In genomic region chrX:48894891-48895290, GRCh38 we compare ENCODE assay signal across 24 cellular contexts. TPM values are rescaled to one million over a fixed set of nuclear protein-coding genes. Genes with fewer than 3 reads are reported as not detected.
A peak's percentile ranks its signal among the peaks of the same experiment; 100 is the strongest.
DNase-seq lines count a peak whose midpoint lies in the region; ATAC-seq, FAIRE-seq and TF ChIP-seq lines count a peak whose summit lies in the region.
"Had no signal": no experiment of that assay in that cellular context is flagged by ENCODE, and none has a peak within 500 bp of the region (broad histone marks: within the 10 kb centered on the region; RNA-seq: fewer than 3 reads in every experiment).

No MANE protein-coding gene starts in this region.

- no peak overlapping the region for H4K5ac ChIP-seq in H1 (ENCODE audit: insufficient read length, low read depth, low read length)

- peaks cover 3% of the 10 kb centered on the region for H3K36me3 Mint-ChIP-seq in activated CD8-positive, alpha-beta memory T cell treated with anti-CD3 and anti-CD28 coated beads, Interleukin-2, amount 10 ng/mL, durations not matched to agents 7 days and 5 days

- peak overlapping the region; percentile 18; the same call in 1 of the 2 replicates for H4K8ac ChIP-seq in H1 (ENCODE audit: extremely low read depth, insufficient read depth, low read length)

- no CpG with 5 or more reads among the region's 6 CpGs for WGBS in H1 (ENCODE audit: extremely low coverage in 1 of 2, insufficient coverage in 1 of 2, insufficient read length in 1 of 2, insufficient replicate concordance in 2 of 2, low coverage in 1 of 2, low lambda C conversion rate in 2 of 2, missing lambda C conversion rate in 1 of 2), 2 experiments

- CTCF ChIA-PET in activated CD8-positive, alpha-beta memory T cell treated with anti-CD3 and anti-CD28 coated beads, Interleukin-2, amount 10 ng/mL, durations not matched to agents 7 days and 5 days (lab: Charles Lee) = interaction anchor here (1.0 kb wide), 1 partner anchor 43 kb away, joined by 4 read pairs; no protein-coding TSS in a partner anchor
- CTCF ChIA-PET in H1 (lab: Charles Lee; ENCODE audit: partially characterized antibody) = no interaction called here

- ATAC-seq in activated CD8-positive, alpha-beta memory T cell treated with anti-CD3 and anti-CD28 coated beads, Interleukin-2, amount 10 ng/mL, durations not matched to agents 7 days and 5 days = no peak
- ATAC-seq in GM19035 (IDR thresholded peaks at IDR 0.05; ENCODE audit: unreplicated experiment) = no peak
- ATAC-seq: body of pancreas had no signal

- no peak for FAIRE-seq in H1 (lab: Jason Lieb, UNC)
- FAIRE-seq: colon, small intestine had no signal

- no peak overlapping the region for H2BK15ac ChIP-seq in H1 (ENCODE audit: low read length)

- H3K4me3 ChIP-seq in H7 (ENCODE audit: insufficient read depth, low read depth, low read length) = no peak overlapping the region
- no peak overlapping the region for H3K4me3 ChIP-seq in H1 (ENCODE audit: extremely low read depth in 1 of 4, insufficient read depth in 2 of 4, low read depth in 3 of 4, low read length in 4 of 4)
- no peak overlapping the region for H3K4me3 ChIP-seq in osteoblast (ENCODE audit: insufficient read depth, low read length)
- H3K4me3 ChIP-seq: body of pancreas, SJSA1, uterus had no signal

- H2AK5ac ChIP-seq in H1 (ENCODE audit: low read depth, low read length) = no peak overlapping the region

- no peak overlapping the region for H3K23ac ChIP-seq in H1 (ENCODE audit: insufficient read length)

- no peak overlapping the region for H3K9ac ChIP-seq in H1 (replicated peaks in 1 of 4; ENCODE audit: extremely low read depth in 1 of 4, low read depth in 3 of 4, low read length in 3 of 4)

- TF ChIP-seq POLR2A in H1 (IDR thresholded peaks at IDR 0.05; ENCODE audit: control extremely low read depth in 1 of 2, low read depth in 2 of 2, low read length in 2 of 2) = no peak

- H3K27me3 ChIP-seq in H7 (ENCODE audit: control insufficient read depth, insufficient read depth, low read length) = no peaks in the 10 kb centered on the region
- H3K27me3 ChIP-seq in H1 (replicated peaks in 1 of 4; ENCODE audit: control insufficient read depth in 3 of 4, extremely low read depth in 1 of 4, insufficient read depth in 3 of 4, low read length in 3 of 4) = no peaks in the 10 kb centered on the region
- no peaks in the 10 kb centered on the region for H3K27me3 ChIP-seq in osteoblast (ENCODE audit: insufficient read depth, low read length)
- H3K27me3 ChIP-seq: body of pancreas, SJSA1, uterus had no signal

- no peaks in the 10 kb centered on the region for H3K9me3 Mint-ChIP-seq in activated CD8-positive, alpha-beta memory T cell treated with anti-CD3 and anti-CD28 coated beads, Interleukin-2, amount 10 ng/mL, durations not matched to agents 7 days and 5 days (ENCODE audit: low read depth)
- H3K9me3 Mint-ChIP-seq: activated naive CD8-positive, alpha-beta T cell treated with anti-CD3 and anti-CD28 coated beads, Interleukin-2, amount 10 ng/mL, durations not matched to agents 7 days and 5 days had no signal

- H3K4me1 Mint-ChIP-seq in activated CD8-positive, alpha-beta memory T cell treated with anti-CD3 and anti-CD28 coated beads, Interleukin-2, amount 10 ng/mL, durations not matched to agents 7 days and 5 days = peaks cover 36% of the 10 kb centered on the region

- H3K56ac ChIP-seq in H1 (replicated peaks; ENCODE audit: insufficient read length, low read depth, low read length) = no peak overlapping the region

- H3K27ac ChIP-seq in H1 (ENCODE audit: low read depth, low read length) = no peak overlapping the region
- no peak overlapping the region for H3K27ac ChIP-seq in osteoblast (ENCODE audit: low read depth, low read length)
- H3K27ac ChIP-seq: body of pancreas, SJSA1, uterus had no signal

- H3K14ac ChIP-seq in H1 (ENCODE audit: insufficient read length) = no peak overlapping the region

- peak overlapping the region; percentile 54 for H3K27ac Mint-ChIP-seq in activated CD8-positive, alpha-beta memory T cell treated with anti-CD3 and anti-CD28 coated beads, Interleukin-2, amount 10 ng/mL, durations not matched to agents 7 days and 5 days
- H3K27ac Mint-ChIP-seq: activated naive CD8-positive, alpha-beta T cell treated with anti-CD3 and anti-CD28 coated beads, Interleukin-2, amount 10 ng/mL, durations not matched to agents 7 days and 5 days had no signal

- H3K4me1 ChIP-seq in H1 (replicated peaks in 1 of 4; ENCODE audit: control insufficient read depth in 3 of 4, insufficient read depth in 4 of 4, low read length in 3 of 4) = peaks cover 2 to 4% (median 3%) of the 10 kb centered on the region in 4 experiments; a peak in 3 of 7 replicates
- H3K4me1 ChIP-seq in osteoblast (ENCODE audit: insufficient read depth, low read length) = peaks cover 14% of the 10 kb centered on the region
- H3K4me1 ChIP-seq: uterus had no signal

- no peak overlapping the region for H2BK12ac ChIP-seq in H1 (ENCODE audit: low read depth, low read length)

- H2AFZ ChIP-seq in H1 (ENCODE audit: low read length) (no peak overlapping the region), osteoblast (ENCODE audit: low read length) (no peak overlapping the region)

- H3K4me2 ChIP-seq in H1 (ENCODE audit: insufficient read depth in 1 of 2, low read depth in 2 of 2, low read length in 2 of 2) = no peak overlapping the region
- no peak overlapping the region for H3K4me2 ChIP-seq in osteoblast (ENCODE audit: insufficient read depth, low read length)

- H3K27me3 Mint-ChIP-seq in activated CD8-positive, alpha-beta memory T cell treated with anti-CD3 and anti-CD28 coated beads, Interleukin-2, amount 10 ng/mL, durations not matched to agents 7 days and 5 days = no peaks in the 10 kb centered on the region

- H2BK120ac ChIP-seq in H1 (replicated peaks; ENCODE audit: low read depth, low read length) = no peak overlapping the region

- no peak overlapping the region for H4K91ac ChIP-seq in H1 (replicated peaks; ENCODE audit: insufficient read length, low read length)

- TF ChIP-seq RAD21 in H1 (IDR thresholded peaks at IDR 0.05 in 1 of 2, conservative IDR thresholded peaks at IDR 0.05 in 1 of 2; ENCODE audit: low read depth in 2 of 2, low read length in 2 of 2) = no peak

- POLR2A ChIA-PET in H1 (lab: Charles Lee; ENCODE audit: partially characterized antibody) = interaction anchor here (1.0 kb wide), 1 partner anchor 10 kb away, joined by 3 read pairs; no protein-coding TSS in a partner anchor

- peaks cover 1% of the 10 kb centered on the region for H3K36me3 ChIP-seq in H7 (replicated peaks; ENCODE audit: control insufficient read depth, insufficient read depth, low read length)
- H3K36me3 ChIP-seq in H1 (ENCODE audit: control insufficient read depth in 2 of 4, insufficient read depth in 4 of 4, low read length in 3 of 4) = peaks cover 0 to 13% (median 3%) of the 10 kb centered on the region in 4 experiments; a peak in 3 of 8 replicates
- H3K36me3 ChIP-seq in osteoblast (ENCODE audit: insufficient read depth, low read length) = peaks cover 3% of the 10 kb centered on the region
- H3K36me3 ChIP-seq: uterus had no signal

- H2BK20ac ChIP-seq in H1 (ENCODE audit: low read length) = no peak overlapping the region

- no peaks in the 10 kb centered on the region; the same call in 1 of the 2 replicates for H3K79me1 ChIP-seq in H1 (ENCODE audit: low read depth, low read length)

- H3K4me3 Mint-ChIP-seq in activated CD8-positive, alpha-beta memory T cell treated with anti-CD3 and anti-CD28 coated beads, Interleukin-2, amount 10 ng/mL, durations not matched to agents 7 days and 5 days = peak overlapping the region; percentile 23
- H3K4me3 Mint-ChIP-seq: CD14-positive monocyte had no signal

- DNase-seq in activated CD8-positive, alpha-beta memory T cell treated with anti-CD3 and anti-CD28 coated beads, Interleukin-2, amount 10 ng/mL, durations not matched to agents 7 days and 5 days = no peak
- no peak for DNase-seq in activated CD8-positive, alpha-beta memory T cell treated with anti-CD3 and anti-CD28 coated beads, Interleukin-2, amount 50 U/mL, for 4 hours
- DNase-seq in H7 = peak; percentile 9
- DNase-seq in H1 (ENCODE audit: low read depth in 1 of 2, low spot score in 2 of 2) = no peak
- DNase-seq in osteoblast (ENCODE audit: insufficient read length, low spot score, missing footprints) = peak; percentile 35
- DNase-seq in mucosa of gallbladder (ENCODE audit: low spot score) = no peak
- DNase-seq in GM20000 (ENCODE audit: low spot score) = no peak
- DNase-seq: activated CD4-positive, alpha-beta T cell treated with anti-CD3 and anti-CD28 coated beads for 4 hours; activated naive CD8-positive, alpha-beta T cell treated with anti-CD3 and anti-CD28 coated beads, Interleukin-2, amount 10 ng/mL, durations not matched to agents 7 days and 5 days; body of pancreas; effector CD8-positive, alpha-beta T cell; erythroblast; NCI-H2081 treated with DMSO at 0.1 percent for 48 hours; NCI-H774; retina; small intestine; stimulated activated CD4-positive, alpha-beta T cell treated with anti-CD3 and anti-CD28 coated beads, Interleukin-2, amount 100 ng/mL, for 24 hours; substantia nigra; uterus had no signal

- H3K18ac ChIP-seq in H1 (ENCODE audit: extremely low read depth, low read length) = no peak overlapping the region

- TF ChIP-seq EP300 in H1 (IDR thresholded peaks at IDR 0.05; ENCODE audit: borderline replicate concordance in 1 of 2, low read depth in 2 of 2, low read length in 2 of 2) = no peak

- peaks cover 10% of the 10 kb centered on the region for H3K23me2 ChIP-seq in H1 (ENCODE audit: low read depth, low read length)

- TF ChIP-seq CTCF in H1 (IDR thresholded peaks at IDR 0.05; ENCODE audit: control extremely low read depth in 1 of 3, insufficient read depth in 1 of 3, low read depth in 1 of 3, low read length in 3 of 3) (no peak), osteoblast (IDR thresholded peaks at IDR 0.05; ENCODE audit: extremely low read depth, low read depth, low read length) (no peak), GM20000 (IDR thresholded peaks at IDR 0.05; ENCODE audit: extremely low read depth, missing control alignments) (no peak)

- H2BK5ac ChIP-seq in H1 (ENCODE audit: low read depth, low read length) = no peak overlapping the region

- no peak overlapping the region for H3K4ac ChIP-seq in H1 (replicated peaks; ENCODE audit: insufficient read length, low read depth, low read length)

- H3K79me2 ChIP-seq in H1 (ENCODE audit: control insufficient read depth in 1 of 2, insufficient read depth in 2 of 2, low read length in 2 of 2) (peaks cover 0 to 24% of the 10 kb centered on the region in 2 experiments; a peak in 2 of 4 replicates), osteoblast (ENCODE audit: insufficient read depth, low read length) (peaks cover 29% of the 10 kb centered on the region)

- H3K9me3 ChIP-seq in H1 (ENCODE audit: insufficient read depth in 2 of 2, low read depth in 1 of 2, low read length in 1 of 2) = no peaks in the 10 kb centered on the region
- no peaks in the 10 kb centered on the region for H3K9me3 ChIP-seq in osteoblast (ENCODE audit: low read depth, low read length)
- H3K9me3 ChIP-seq: body of pancreas, SJSA1, uterus had no signal

- peaks cover 7 to 8% of the 10 kb centered on the region in 2 experiments for H4K20me1 ChIP-seq in H1 (replicated peaks in 1 of 2; ENCODE audit: control insufficient read depth in 1 of 2, insufficient read depth in 2 of 2, low read length in 2 of 2)
- no peaks in the 10 kb centered on the region for H4K20me1 ChIP-seq in osteoblast (ENCODE audit: insufficient read depth, low read length)

RNA-seq across cellular contexts. Expression of gene TIMM17B, which starts 2.7 kb away (rescaled TPM):
- total RNA-seq in activated CD8-positive, alpha-beta memory T cell treated with anti-CD3 and anti-CD28 coated beads, Interleukin-2, amount 10 ng/mL, durations not matched to agents 7 days and 5 days = 10 to 100 TPM; 52.9 to 53.2 TPM
- 129 and 157 TPM in 2 replicates for total RNA-seq in H7 (2014; rRNA removed; shearing (Covaris generic))
- 77.8 and 82.4 TPM in 2 replicates for total RNA-seq in H1 (2021; fragmentation: NEBNext Ultra II Directional; extraction: Animal tissue kit (Norgen Biotek cat#: 25700))
- 246 and 284 TPM in 2 replicates for polyA plus RNA-seq in H1 (2011; rRNA removed)
- polyA plus RNA-seq in H1 (2011; cell fraction: cytosol; rRNA removed) = 162 TPM
- polyA plus RNA-seq in H1 (2011; cell fraction: nucleus; rRNA removed) = 151 TPM
- 68.1 to 113 TPM (median 110 TPM) in 4 replicates for polyA plus RNA-seq in H1 (2012, experiment 1 of 2)
- polyA plus RNA-seq in H1 (2012, experiment 2 of 2) = 173 TPM
- 80.8 TPM for polyA plus RNA-seq in H1 (2013, experiment 1 of 2)
- polyA plus RNA-seq in H1 (2013, experiment 2 of 2) = 79.0 TPM
- 35.8 TPM in 2 replicates for polyA minus RNA-seq in H1 (2011; rRNA and poly(A)+ RNA removed)
- polyA minus RNA-seq in H1 (2011; cell fraction: cytosol; rRNA and poly(A)+ RNA removed) = 37.3 TPM
- 34.9 TPM for polyA minus RNA-seq in H1 (2011; cell fraction: nucleus; rRNA and poly(A)+ RNA removed)
- total RNA-seq in osteoblast (20.6 and 24.2 TPM in 2 replicates), mucosa of gallbladder (55.3 TPM)

RNA-seq across cellular contexts. Expression of gene PQBP1, which starts 2.8 kb away (rescaled TPM):
- total RNA-seq in activated CD8-positive, alpha-beta memory T cell treated with anti-CD3 and anti-CD28 coated beads, Interleukin-2, amount 10 ng/mL, durations not matched to agents 7 days and 5 days = 10 to 100 TPM; 65.1 to 86.9 TPM
- total RNA-seq in H7 (2014; rRNA removed; shearing (Covaris generic)) = 30.2 and 39.8 TPM in 2 replicates
- total RNA-seq in H1 (2021; fragmentation: NEBNext Ultra II Directional; extraction: Animal tissue kit (Norgen Biotek cat#: 25700)) = 95.9 and 101 TPM in 2 replicates
- 91.7 and 124 TPM in 2 replicates for polyA plus RNA-seq in H1 (2011; rRNA removed)
- polyA plus RNA-seq in H1 (2011; cell fraction: cytosol; rRNA removed) = 134 TPM
- 114 TPM for polyA plus RNA-seq in H1 (2011; cell fraction: nucleus; rRNA removed)
- 104 to 130 TPM (median 119 TPM) in 4 replicates for polyA plus RNA-seq in H1 (2012, experiment 1 of 2)
- polyA plus RNA-seq in H1 (2012, experiment 2 of 2) = 122 TPM
- 71.1 TPM for polyA plus RNA-seq in H1 (2013, experiment 1 of 2)
- 69.8 TPM for polyA plus RNA-seq in H1 (2013, experiment 2 of 2)
- polyA minus RNA-seq in H1 (2011; rRNA and poly(A)+ RNA removed) = 57.3 and 71.7 TPM in 2 replicates
- polyA minus RNA-seq in H1 (2011; cell fraction: cytosol; rRNA and poly(A)+ RNA removed) = 63.3 TPM
- 23.9 TPM for polyA minus RNA-seq in H1 (2011; cell fraction: nucleus; rRNA and poly(A)+ RNA removed)
- total RNA-seq in osteoblast (32.9 and 33.6 TPM in 2 replicates), mucosa of gallbladder (77.5 TPM)

RNA-seq across cellular contexts. Expression of gene SLC35A2, which starts 16.6 kb away (rescaled TPM):
- 10 to 100 TPM; 13.0 to 21.0 TPM for total RNA-seq in activated CD8-positive, alpha-beta memory T cell treated with anti-CD3 and anti-CD28 coated beads, Interleukin-2, amount 10 ng/mL, durations not matched to agents 7 days and 5 days
- 12.0 and 12.3 TPM in 2 replicates for total RNA-seq in H7 (2014; rRNA removed; shearing (Covaris generic))
- 20.4 and 21.4 TPM in 2 replicates for total RNA-seq in H1 (2021; fragmentation: NEBNext Ultra II Directional; extraction: Animal tissue kit (Norgen Biotek cat#: 25700))
- 48.3 and 52.1 TPM in 2 replicates for polyA plus RNA-seq in H1 (2011; rRNA removed)
- 28.7 TPM for polyA plus RNA-seq in H1 (2011; cell fraction: cytosol; rRNA removed)
- 47.9 TPM for polyA plus RNA-seq in H1 (2011; cell fraction: nucleus; rRNA removed)
- polyA plus RNA-seq in H1 (2012, experiment 1 of 2) = 16.1 to 23.4 TPM (median 21.7 TPM) in 4 replicates
- 18.4 TPM for polyA plus RNA-seq in H1 (2012, experiment 2 of 2)
- 24.6 TPM for polyA plus RNA-seq in H1 (2013, experiment 1 of 2)
- polyA plus RNA-seq in H1 (2013, experiment 2 of 2) = 26.8 TPM
- 39.4 and 40.0 TPM in 2 replicates for polyA minus RNA-seq in H1 (2011; rRNA and poly(A)+ RNA removed)
- 14.3 TPM for polyA minus RNA-seq in H1 (2011; cell fraction: cytosol; rRNA and poly(A)+ RNA removed)
- polyA minus RNA-seq in H1 (2011; cell fraction: nucleus; rRNA and poly(A)+ RNA removed) = 9.2 TPM
- total RNA-seq in osteoblast = 15.3 and 15.6 TPM in 2 replicates
- 50.4 TPM for total RNA-seq in mucosa of gallbladder

RNA-seq across cellular contexts. Expression of gene PIM2, which starts 23.9 kb away (rescaled TPM):
- total RNA-seq in activated CD8-positive, alpha-beta memory T cell treated with anti-CD3 and anti-CD28 coated beads, Interleukin-2, amount 10 ng/mL, durations not matched to agents 7 days and 5 days = 100 to 1,000 TPM; 168 to 252 TPM
- total RNA-seq in H7 (2014; rRNA removed; shearing (Covaris generic)) = 161 and 207 TPM in 2 replicates
- total RNA-seq in H1 (2021; fragmentation: NEBNext Ultra II Directional; extraction: Animal tissue kit (Norgen Biotek cat#: 25700)) = 180 and 190 TPM in 2 replicates
- polyA plus RNA-seq in H1 (2011; rRNA removed) = 203 and 257 TPM in 2 replicates
- 177 TPM for polyA plus RNA-seq in H1 (2011; cell fraction: cytosol; rRNA removed)
- 225 TPM for polyA plus RNA-seq in H1 (2011; cell fraction: nucleus; rRNA removed)
- 134 to 160 TPM (median 142 TPM) in 4 replicates for polyA plus RNA-seq in H1 (2012, experiment 1 of 2)
- polyA plus RNA-seq in H1 (2012, experiment 2 of 2) = 156 TPM
- 184 TPM for polyA plus RNA-seq in H1 (2013, experiment 1 of 2)
- polyA plus RNA-seq in H1 (2013, experiment 2 of 2) = 162 TPM
- polyA minus RNA-seq in H1 (2011; rRNA and poly(A)+ RNA removed) = 137 and 189 TPM in 2 replicates
- polyA minus RNA-seq in H1 (2011; cell fraction: cytosol; rRNA and poly(A)+ RNA removed) = 77.9 TPM
- polyA minus RNA-seq in H1 (2011; cell fraction: nucleus; rRNA and poly(A)+ RNA removed) = 103 TPM
- total RNA-seq in osteoblast (4.3 and 4.7 TPM in 2 replicates), mucosa of gallbladder (11.5 TPM)

RNA-seq across cellular contexts. Expression of gene PCSK1N, which starts 59.5 kb away (rescaled TPM):
- total RNA-seq in activated CD8-positive, alpha-beta memory T cell treated with anti-CD3 and anti-CD28 coated beads, Interleukin-2, amount 10 ng/mL, durations not matched to agents 7 days and 5 days = under 1 TPM; 0.21 to 0.93 TPM
- total RNA-seq in H7 (2014; rRNA removed; shearing (Covaris generic)) = 0.59 and 1.6 TPM in 2 replicates
- 4.5 TPM in 2 replicates for total RNA-seq in H1 (2021; fragmentation: NEBNext Ultra II Directional; extraction: Animal tissue kit (Norgen Biotek cat#: 25700))
- 3.6 and 7.0 TPM in 2 replicates for polyA plus RNA-seq in H1 (2011; rRNA removed)
- polyA plus RNA-seq in H1 (2011; cell fraction: cytosol; rRNA removed) = 2.4 TPM
- polyA plus RNA-seq in H1 (2011; cell fraction: nucleus; rRNA removed) = 3.7 TPM
- polyA plus RNA-seq in H1 (2012, experiment 1 of 2) = 2.0 to 5.7 TPM (median 4.6 TPM) in 4 replicates
- 3.3 TPM for polyA plus RNA-seq in H1 (2012, experiment 2 of 2)
- polyA plus RNA-seq in H1 (2013, experiment 1 of 2) = 7.9 TPM
- polyA plus RNA-seq in H1 (2013, experiment 2 of 2) = 7.3 TPM
- polyA minus RNA-seq in H1 (2011; rRNA and poly(A)+ RNA removed) = not detected in 2 replicates
- polyA minus RNA-seq in H1 (2011; cell fraction: cytosol; rRNA and poly(A)+ RNA removed) = 1.1 TPM
- polyA minus RNA-seq in H1 (2011; cell fraction: nucleus; rRNA and poly(A)+ RNA removed) = 2.3 TPM
- not detected in 2 replicates for total RNA-seq in osteoblast
- total RNA-seq in mucosa of gallbladder = 21.3 TPM
- total RNA-seq: fibroblast of villous mesenchyme had no signal
- polyA plus RNA-seq: CD14-positive monocyte had no signal

Comparison
In these comparisons a context has a peak if more than half of its experiments do, and no peak if none do; other contexts are left out.
1. DNase-seq: peak in H7 (single experiment) and osteoblast (single experiment); none in activated CD8-positive, alpha-beta memory T cell treated with anti-CD3 and anti-CD28 coated beads, Interleukin-2, amount 10 ng/mL, durations not matched to agents 7 days and 5 days (single experiment), activated CD8-positive, alpha-beta memory T cell treated with anti-CD3 and anti-CD28 coated beads, Interleukin-2, amount 50 U/mL, for 4 hours (single experiment), H1 (0 of 2), mucosa of gallbladder (single experiment) and GM20000 (single experiment).